Comparison of ENCODE assay signal across 8 cellular contexts in the genomic region with DNA sequence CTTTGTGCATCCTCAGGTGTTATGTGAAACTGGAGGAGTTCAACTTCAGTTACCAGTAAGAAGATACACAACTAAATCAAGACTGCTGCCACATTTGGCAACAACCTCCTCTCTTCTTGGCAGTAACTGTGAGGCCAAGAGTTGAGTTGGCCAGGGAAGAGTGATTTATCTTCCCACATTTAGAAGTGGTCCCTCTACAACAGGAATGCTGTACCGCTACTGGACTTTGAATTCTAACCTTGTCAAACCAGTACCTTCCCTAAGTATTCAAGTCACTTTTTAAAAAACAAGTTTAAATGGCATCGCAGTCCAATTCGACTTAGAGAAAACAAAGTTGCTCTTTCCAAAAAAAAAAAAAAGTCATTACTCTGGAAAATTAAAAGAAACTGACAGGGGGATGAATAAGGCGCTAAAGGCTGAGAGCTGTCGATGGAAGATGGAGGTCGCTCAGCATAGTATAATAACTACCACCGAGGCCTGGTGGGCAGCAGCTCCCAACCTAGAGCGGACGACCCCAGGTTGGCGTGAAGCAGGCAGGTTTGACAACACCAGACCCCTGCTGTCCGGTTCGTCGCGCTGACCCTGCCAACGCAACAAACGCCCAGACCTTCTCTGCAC. TPM values are rescaled to one million over a fixed set of nuclear protein-coding genes. Genes with fewer than 3 reads are reported as not detected.
A peak's percentile ranks its signal among the peaks of the same experiment; 100 is the strongest.
DNase-seq lines count a peak whose midpoint lies in the region; ATAC-seq and TF ChIP-seq lines count a peak whose summit lies in the region.

No MANE protein-coding gene starts in this region.

- peaks cover 38% of the 10 kb centered on the region; the same call in 1 of the 2 replicates for H3K79me2 ChIP-seq in H9 (ENCODE audit: insufficient read depth, low read length)

- H2BK12ac ChIP-seq in H9 (ENCODE audit: insufficient read length, low read depth, low read length): no peak overlapping the region

- no peak overlapping the region for H2BK5ac ChIP-seq in H9 (ENCODE audit: insufficient read length, low read length)

- peaks cover 70 to 74% of the 10 kb centered on the region in 2 experiments for H3K4me1 Mint-ChIP-seq in H9
- peaks cover 18 to 63% (median 59%) of the 10 kb centered on the region in 4 donors for H3K4me1 Mint-ChIP-seq in naive thymus-derived CD8-positive, alpha-beta T cell

- peak overlapping the region; percentile 92 to 96 for H3K4me3 Mint-ChIP-seq in H9
- peak overlapping the region; percentile 85 to 98 (median 93) for H3K4me3 Mint-ChIP-seq in naive thymus-derived CD8-positive, alpha-beta T cell

- no peak overlapping the region for H2BK20ac ChIP-seq in H9 (ENCODE audit: low read depth, low read length, poor library complexity, severe bottlenecking)

- no peaks in the 10 kb centered on the region for H3K9me3 ChIP-seq in H9 (ENCODE audit: control insufficient read depth, low read depth, low read length)

- ATAC-seq in SK-N-SH treated with all-trans-retinoic acid at 6 μM for 48 hours: peak; percentile 58
- no peak for ATAC-seq in naive thymus-derived CD8-positive, alpha-beta T cell

- H3K23ac ChIP-seq in H9 (ENCODE audit: insufficient read length, low read depth, low read length): no peak overlapping the region

- no peak overlapping the region for H3K56ac ChIP-seq in H9 (ENCODE audit: insufficient read length, low read depth, low read length)

- H3K4ac ChIP-seq in H9 (ENCODE audit: low read depth, low read length): no peak overlapping the region

- no peak overlapping the region for H2BK15ac ChIP-seq in H9 (ENCODE audit: low read depth, low read length)

- H3K9ac ChIP-seq in H9 (ENCODE audit: extremely low read depth, insufficient read length, low read length): peak overlapping the region; percentile 81

- no peak overlapping the region for H2AFZ ChIP-seq in H9 (ENCODE audit: low read length)

- H4K5ac ChIP-seq in H9 (ENCODE audit: insufficient read length, low read depth, low read length): no peak overlapping the region

- H3K27me3 ChIP-seq in H9 (ENCODE audit: insufficient read depth, low read length): no peaks in the 10 kb centered on the region

- H3K14ac ChIP-seq in H9 (ENCODE audit: insufficient read depth, low read length): peak overlapping the region; percentile 78

- H4K8ac ChIP-seq in H9 (replicated peaks; ENCODE audit: insufficient read length, low read depth, low read length): no peak overlapping the region

- no peak overlapping the region for H3K18ac ChIP-seq in H9 (ENCODE audit: insufficient read length, low read depth, low read length)

- no peak overlapping the region for H2AK5ac ChIP-seq in H9 (ENCODE audit: insufficient read length, low read length)

- H2BK120ac ChIP-seq in H9 (ENCODE audit: low read depth, low read length, poor library complexity, severe bottlenecking): no peak overlapping the region

- POLR2A ChIA-PET in naive thymus-derived CD8-positive, alpha-beta T cell (lab: Charles Lee): interaction anchor here (0.6 to 1.1 kb wide), 2 partner anchors 13 to 59 kb away, joined by 3 read pairs; no protein-coding TSS in a partner anchor

- H3K79me1 ChIP-seq in H9 (ENCODE audit: insufficient read depth, low read depth, low read length, poor library complexity, severe bottlenecking): peaks cover 8% of the 10 kb centered on the region

- WGBS in H9 (ENCODE audit: extremely low coverage, insufficient read length, low lambda C conversion rate): no CpG with 5 or more reads among the region's 16 CpGs

- peaks cover 12% of the 10 kb centered on the region for H3K4me1 ChIP-seq in H9 (ENCODE audit: insufficient read depth, low read length)

- peak overlapping the region; percentile 57 to 91 (median 60); a peak in 4 of 7 replicates for H3K27ac Mint-ChIP-seq in H9
- peak overlapping the region; percentile 70 to 94 (median 86) for H3K27ac Mint-ChIP-seq in naive thymus-derived CD8-positive, alpha-beta T cell

- no peaks in the 10 kb centered on the region; a peak in 1 of 5 replicates for H3K9me3 Mint-ChIP-seq in H9
- H3K9me3 Mint-ChIP-seq in naive thymus-derived CD8-positive, alpha-beta T cell: peaks cover 0 to 4% (median 0%) of the 10 kb centered on the region in 9 donors

- H3T11ph ChIP-seq in H9 (ENCODE audit: low read length): no peak overlapping the region

- no peaks in the 10 kb centered on the region for H3K27me3 Mint-ChIP-seq in H9 (ENCODE audit: low read depth)
- no peaks in the 10 kb centered on the region for H3K27me3 Mint-ChIP-seq in naive thymus-derived CD8-positive, alpha-beta T cell

- H3K36me3 Mint-ChIP-seq in H9 (ENCODE audit: insufficient read depth in 1 of 3, low read depth in 3 of 3): no peaks in the 10 kb centered on the region
- H3K36me3 Mint-ChIP-seq in naive thymus-derived CD8-positive, alpha-beta T cell: no peaks in the 10 kb centered on the region

- no peak for TF ChIP-seq CTCF in H9 (conservative IDR thresholded peaks at IDR 0.05)

- H3K27ac ChIP-seq in H9 (ENCODE audit: insufficient read length, low read depth, low read length): no peak overlapping the region

- DNase-seq in CD1c-positive myeloid dendritic cell (ENCODE audit: extremely low spot score): peak; percentile 38
- peak; percentile 41 for DNase-seq in H9
- DNase-seq in fibroblast of gingiva (ENCODE audit: low read depth): peak; percentile 74
- DNase-seq in naive thymus-derived CD8-positive, alpha-beta T cell: peak in 1 of 10 donors; percentile 3
- DNase-seq in amniotic stem cell (lab: John Stamatoyannopoulos, UW): no peak
- DNase-seq in effector CD4-positive, alpha-beta T cell: no peak
- DNase-seq in NCI-H2029 (lab: John Stamatoyannopoulos, UW): no peak

- H3K4me2 ChIP-seq in H9 (ENCODE audit: insufficient read depth, insufficient read length, low read length): peak overlapping the region; percentile 93

- H4K91ac ChIP-seq in H9 (ENCODE audit: insufficient read length, low read depth, low read length): no peak overlapping the region

- H3K23me2 ChIP-seq in H9 (ENCODE audit: insufficient read length, low read depth, low read length, poor library complexity, severe bottlenecking): peaks cover 18% of the 10 kb centered on the region

- no peaks in the 10 kb centered on the region for H4K20me1 ChIP-seq in H9 (ENCODE audit: control insufficient read depth, insufficient read depth, insufficient read length)

TF ChIP-seq in SK-N-SH treated with all-trans-retinoic acid at 6 μM for 48 hours, 23 proteins besides CTCF, POLR2A, EP300 and RAD21 (continues in another document):
- TF ChIP-seq, protein P1, sequence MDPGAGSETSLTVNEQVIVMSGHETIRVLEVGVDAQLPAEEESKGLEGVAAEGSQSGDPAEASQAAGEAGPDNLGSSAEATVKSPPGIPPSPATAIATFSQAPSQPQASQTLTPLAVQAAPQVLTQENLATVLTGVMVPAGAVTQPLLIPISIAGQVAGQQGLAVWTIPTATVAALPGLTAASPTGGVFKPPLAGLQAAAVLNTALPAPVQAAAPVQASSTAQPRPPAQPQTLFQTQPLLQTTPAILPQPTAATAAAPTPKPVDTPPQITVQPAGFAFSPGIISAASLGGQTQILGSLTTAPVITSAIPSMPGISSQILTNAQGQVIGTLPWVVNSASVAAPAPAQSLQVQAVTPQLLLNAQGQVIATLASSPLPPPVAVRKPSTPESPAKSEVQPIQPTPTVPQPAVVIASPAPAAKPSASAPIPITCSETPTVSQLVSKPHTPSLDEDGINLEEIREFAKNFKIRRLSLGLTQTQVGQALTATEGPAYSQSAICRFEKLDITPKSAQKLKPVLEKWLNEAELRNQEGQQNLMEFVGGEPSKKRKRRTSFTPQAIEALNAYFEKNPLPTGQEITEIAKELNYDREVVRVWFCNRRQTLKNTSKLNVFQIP (CRISPR knock-in tag; IDR thresholded peaks at IDR 0.05; ENCODE audit: borderline replicate concordance, low read depth): no peak
- TF ChIP-seq, protein P2, sequence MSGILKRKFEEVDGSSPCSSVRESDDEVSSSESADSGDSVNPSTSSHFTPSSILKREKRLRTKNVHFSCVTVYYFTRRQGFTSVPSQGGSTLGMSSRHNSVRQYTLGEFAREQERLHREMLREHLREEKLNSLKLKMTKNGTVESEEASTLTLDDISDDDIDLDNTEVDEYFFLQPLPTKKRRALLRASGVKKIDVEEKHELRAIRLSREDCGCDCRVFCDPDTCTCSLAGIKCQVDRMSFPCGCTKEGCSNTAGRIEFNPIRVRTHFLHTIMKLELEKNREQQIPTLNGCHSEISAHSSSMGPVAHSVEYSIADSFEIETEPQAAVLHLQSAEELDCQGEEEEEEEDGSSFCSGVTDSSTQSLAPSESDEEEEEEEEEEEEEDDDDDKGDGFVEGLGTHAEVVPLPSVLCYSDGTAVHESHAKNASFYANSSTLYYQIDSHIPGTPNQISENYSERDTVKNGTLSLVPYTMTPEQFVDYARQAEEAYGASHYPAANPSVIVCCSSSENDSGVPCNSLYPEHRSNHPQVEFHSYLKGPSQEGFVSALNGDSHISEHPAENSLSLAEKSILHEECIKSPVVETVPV (CRISPR knock-in tag; IDR thresholded peaks at IDR 0.05): no peak
- TF ChIP-seq ZFP30 (CRISPR knock-in tag; IDR thresholded peaks at IDR 0.05) (no peak), GLIS3 (CRISPR knock-in tag; IDR thresholded peaks at IDR 0.05) (no peak), CSDC2 (CRISPR knock-in tag; IDR thresholded peaks at IDR 0.05) (no peak), ISL1 (CRISPR knock-in tag; IDR thresholded peaks at IDR 0.05) (no peak), ARNTL (CRISPR knock-in tag; IDR thresholded peaks at IDR 0.05; ENCODE audit: borderline replicate concordance, low read depth) (no peak)
- TF ChIP-seq, protein P3, sequence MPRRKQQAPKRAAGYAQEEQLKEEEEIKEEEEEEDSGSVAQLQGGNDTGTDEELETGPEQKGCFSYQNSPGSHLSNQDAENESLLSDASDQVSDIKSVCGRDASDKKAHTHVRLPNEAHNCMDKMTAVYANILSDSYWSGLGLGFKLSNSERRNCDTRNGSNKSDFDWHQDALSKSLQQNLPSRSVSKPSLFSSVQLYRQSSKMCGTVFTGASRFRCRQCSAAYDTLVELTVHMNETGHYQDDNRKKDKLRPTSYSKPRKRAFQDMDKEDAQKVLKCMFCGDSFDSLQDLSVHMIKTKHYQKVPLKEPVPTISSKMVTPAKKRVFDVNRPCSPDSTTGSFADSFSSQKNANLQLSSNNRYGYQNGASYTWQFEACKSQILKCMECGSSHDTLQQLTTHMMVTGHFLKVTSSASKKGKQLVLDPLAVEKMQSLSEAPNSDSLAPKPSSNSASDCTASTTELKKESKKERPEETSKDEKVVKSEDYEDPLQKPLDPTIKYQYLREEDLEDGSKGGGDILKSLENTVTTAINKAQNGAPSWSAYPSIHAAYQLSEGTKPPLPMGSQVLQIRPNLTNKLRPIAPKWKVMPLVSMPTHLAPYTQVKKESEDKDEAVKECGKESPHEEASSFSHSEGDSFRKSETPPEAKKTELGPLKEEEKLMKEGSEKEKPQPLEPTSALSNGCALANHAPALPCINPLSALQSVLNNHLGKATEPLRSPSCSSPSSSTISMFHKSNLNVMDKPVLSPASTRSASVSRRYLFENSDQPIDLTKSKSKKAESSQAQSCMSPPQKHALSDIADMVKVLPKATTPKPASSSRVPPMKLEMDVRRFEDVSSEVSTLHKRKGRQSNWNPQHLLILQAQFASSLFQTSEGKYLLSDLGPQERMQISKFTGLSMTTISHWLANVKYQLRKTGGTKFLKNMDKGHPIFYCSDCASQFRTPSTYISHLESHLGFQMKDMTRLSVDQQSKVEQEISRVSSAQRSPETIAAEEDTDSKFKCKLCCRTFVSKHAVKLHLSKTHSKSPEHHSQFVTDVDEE (CRISPR knock-in tag; IDR thresholded peaks at IDR 0.05): no peak

RNA-seq across cellular contexts. Expression of a gene that starts 1.0 kb away (rescaled TPM):
- total RNA-seq in H9 (2021): 34.6 and 37.9 TPM in 2 replicates
- 10 to 100 TPM; 17.7 to 18.9 TPM for total RNA-seq in naive thymus-derived CD8-positive, alpha-beta T cell
- polyA plus RNA-seq in naive thymus-derived CD8-positive, alpha-beta T cell: 1 to 10 TPM; 1.3 to 2.4 (median 2.0) TPM

Comparison
In these comparisons a context has a peak if more than half of its experiments do, and no peak if none do; other contexts are left out.
1. DNase-seq: peak in CD1c-positive myeloid dendritic cell (single experiment), H9 (single experiment) and fibroblast of gingiva (single experiment); none in amniotic stem cell (single experiment), effector CD4-positive, alpha-beta T cell (single experiment) and NCI-H2029 (single experiment).